In genomic region chr16:528111-529011, GRCh38 we compare ENCODE assay signal across 1 cellular context.
TF ChIP-seq lines count a peak whose summit lies in the region.

No MANE protein-coding gene starts in this region.

TF ChIP-seq in GM12878, 131 proteins besides CTCF, POLR2A, EP300 and RAD21:
- TF ChIP-seq IRF4 (IDR thresholded peaks at IDR 0.05; ENCODE audit: low read depth, low read length) (no peak), LARP7 (IDR thresholded peaks at IDR 0.05) (no peak), NKRF (conservative IDR thresholded peaks at IDR 0.05) (peak; percentile 13; the same call in 1 of the 2 replicates), EED (IDR thresholded peaks at IDR 0.05; ENCODE audit: low read depth) (0 out of 2 replicates have a peak, but pooled peaks have one; percentile 14), YY1 (IDR thresholded peaks at IDR 0.05; ENCODE audit: low read depth, low read length) (no peak), IKZF2 (IDR thresholded peaks at IDR 0.05) (peak in 1 of 2 experiments; percentile 50), ETV6 (conservative IDR thresholded peaks at IDR 0.05 in 1 of 2, IDR thresholded peaks at IDR 0.05 in 1 of 2; ENCODE audit: borderline replicate concordance in 1 of 2, low read depth in 1 of 2) (0 out of 4 replicates have a peak, but pooled peaks of 1 of the 2 experiments have one; percentile 15), ATF7 (IDR thresholded peaks at IDR 0.05; ENCODE audit: low read depth) (peak; percentile 11; the same call in 1 of the 2 replicates), ZNF207 (IDR thresholded peaks at IDR 0.05; ENCODE audit: borderline replicate concordance) (peak; percentile 25; the same call in 1 of the 2 replicates), BHLHE40 (IDR thresholded peaks at IDR 0.05; ENCODE audit: borderline replicate concordance in 1 of 2, low read depth in 2 of 2, low read length in 1 of 2) (peak in 1 of 2 experiments; percentile 48; a peak in 3 of 4 replicates), HDAC2 (IDR thresholded peaks at IDR 0.05) (no peak), TAF1 (IDR thresholded peaks at IDR 0.05; ENCODE audit: borderline replicate concordance, low read depth, low read length) (0 out of 2 replicates have a peak, but pooled peaks have one; percentile 20), EGR1 (IDR thresholded peaks at IDR 0.05; ENCODE audit: borderline replicate concordance in 1 of 2, low read depth in 2 of 2, low read length in 2 of 2) (0 out of 3 replicates have a peak, but pooled peaks of 1 of the 2 experiments have one; percentile 6), BCLAF1 (IDR thresholded peaks at IDR 0.05) (no peak), MTA2 (IDR thresholded peaks at IDR 0.05; ENCODE audit: low read depth) (peak; percentile 31; the same call in 1 of the 2 replicates), IKZF1 (conservative IDR thresholded peaks at IDR 0.05) (peak; percentile 14), POLR2AphosphoS5 (IDR thresholded peaks at IDR 0.05; ENCODE audit: low read length) (peak; percentile 27; the same call in 1 of the 2 replicates), RELB (IDR thresholded peaks at IDR 0.05; ENCODE audit: low read depth) (0 out of 2 replicates have a peak, but pooled peaks have one; percentile 24), SMAD1 (IDR thresholded peaks at IDR 0.05; ENCODE audit: low read depth, partially characterized antibody) (no peak), IRF5 (IDR thresholded peaks at IDR 0.05; ENCODE audit: borderline replicate concordance) (no peak), GATAD2B (conservative IDR thresholded peaks at IDR 0.05; ENCODE audit: low read depth) (0 out of 2 replicates have a peak, but pooled peaks have one; percentile 15), PRDM15 (CRISPR knock-in tag; IDR thresholded peaks at IDR 0.05) (no peak)
